In the genomic region with DNA sequence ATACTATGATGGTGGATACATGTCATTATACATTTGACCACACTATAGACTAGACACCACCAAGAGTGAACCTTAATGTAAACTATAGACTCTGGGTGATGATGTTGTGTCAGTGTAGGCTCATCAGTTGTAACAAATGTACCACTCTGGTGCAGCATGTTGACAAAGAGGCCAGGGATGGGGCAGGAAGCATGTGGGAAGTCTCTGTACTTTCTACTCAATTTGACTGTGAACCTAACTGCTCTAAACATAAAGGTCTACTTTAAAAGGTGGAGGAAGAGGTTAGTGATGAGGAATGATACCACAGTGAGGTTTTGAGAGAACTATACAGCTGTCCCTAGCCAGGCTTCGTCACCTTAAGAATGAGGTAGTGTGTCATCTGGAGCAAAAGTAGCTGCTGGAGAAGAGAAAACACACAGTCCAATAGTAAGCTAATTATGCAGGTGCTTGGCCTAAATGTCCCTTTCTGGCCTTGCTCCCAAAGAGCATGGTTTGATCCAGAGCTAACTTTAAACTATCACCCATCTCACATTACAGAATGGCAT, we compare ENCODE assay signal across 14 cellular contexts. TPM values are rescaled to one million over a fixed set of nuclear protein-coding genes. Genes with fewer than 3 reads are reported as not detected.
A peak's percentile ranks its signal among the peaks of the same experiment; 100 is the strongest.
DNase-seq lines count a peak whose midpoint lies in the region; ATAC-seq and TF ChIP-seq lines count a peak whose summit lies in the region.
"Had no signal": no experiment of that assay in that cellular context is flagged by ENCODE, and none has a peak within 500 bp of the region (broad histone marks: within the 10 kb centered on the region; RNA-seq: fewer than 3 reads in every experiment).

No MANE protein-coding gene starts in this region.

- H3K4me1 Mint-ChIP-seq in activated CD4-positive, alpha-beta memory T cell treated with anti-CD3 and anti-CD28 coated beads for 36 hours (ENCODE audit: low read depth): peaks cover 10% of the 10 kb centered on the region
- peaks cover 12% of the 10 kb centered on the region for H3K4me1 Mint-ChIP-seq in activated CD4-positive, alpha-beta memory T cell treated with anti-CD3 and anti-CD28 coated beads, Interleukin-2, amount 10 ng/mL, durations not matched to agents 7 days and 5 days
- peaks cover 5% of the 10 kb centered on the region for H3K4me1 Mint-ChIP-seq in WTC11

- H3K36me3 ChIP-seq in psoas muscle (ENCODE audit: insufficient read depth in 1 of 2, low read depth in 1 of 2): peaks cover 0 to 47% of the 10 kb centered on the region in 2 donors
- H3K36me3 ChIP-seq: uterus had no signal

- H3K9me3 Mint-ChIP-seq in activated CD4-positive, alpha-beta memory T cell treated with anti-CD3 and anti-CD28 coated beads for 36 hours: no peaks in the 10 kb centered on the region
- H3K9me3 Mint-ChIP-seq in activated CD4-positive, alpha-beta memory T cell treated with anti-CD3 and anti-CD28 coated beads, Interleukin-2, amount 10 ng/mL, durations not matched to agents 7 days and 5 days: no peaks in the 10 kb centered on the region
- H3K9me3 Mint-ChIP-seq in WTC11: no peaks in the 10 kb centered on the region

- H3K27ac ChIP-seq in psoas muscle: peak overlapping the region; percentile 9
- H3K27ac ChIP-seq: body of pancreas, uterus had no signal

- WGBS in psoas muscle, 3 donors: 30 to 38% (median 38%) methylated on average over 1 of the region's 1 CpG

- CTCF ChIA-PET in activated CD4-positive, alpha-beta memory T cell treated with anti-CD3 and anti-CD28 coated beads for 36 hours (lab: Charles Lee): interaction anchor here (0.6 to 0.8 kb wide), 4 partner anchors 28 to 134 kb away, joined by 3 to 4 read pairs (median 4); no protein-coding TSS in a partner anchor
- CTCF ChIA-PET in activated CD4-positive, alpha-beta memory T cell treated with anti-CD3 and anti-CD28 coated beads, Interleukin-2, amount 10 ng/mL, durations not matched to agents 7 days and 5 days (lab: Charles Lee): no interaction called here
- CTCF ChIA-PET in WTC11 (lab: Charles Lee): no interaction called here

- H3K4me3 Mint-ChIP-seq in activated CD4-positive, alpha-beta memory T cell treated with anti-CD3 and anti-CD28 coated beads for 36 hours: no peak overlapping the region
- H3K4me3 Mint-ChIP-seq in activated CD4-positive, alpha-beta memory T cell treated with anti-CD3 and anti-CD28 coated beads, Interleukin-2, amount 10 ng/mL, durations not matched to agents 7 days and 5 days: no peak overlapping the region
- H3K4me3 Mint-ChIP-seq in WTC11: no peak overlapping the region

- intact Hi-C loops in activated CD4-positive, alpha-beta memory T cell treated with anti-CD3 and anti-CD28 coated beads for 36 hours (cut with micrococcal nuclease): loop anchor here (1.0 to 5.0 kb wide), 5 partner anchors 44 to 113 kb away; a partner anchor contains a TSS
- intact Hi-C loops in psoas muscle (cut with DNase I): loop anchor here in 1 of 2 donors (5.0 kb wide), 1 partner anchor 94 kb away; no protein-coding TSS in a partner anchor

- H3K27ac Mint-ChIP-seq in activated CD4-positive, alpha-beta memory T cell treated with anti-CD3 and anti-CD28 coated beads for 36 hours: no peak overlapping the region
- H3K27ac Mint-ChIP-seq in activated CD4-positive, alpha-beta memory T cell treated with anti-CD3 and anti-CD28 coated beads, Interleukin-2, amount 10 ng/mL, durations not matched to agents 7 days and 5 days: no peak overlapping the region
- H3K27ac Mint-ChIP-seq in WTC11: no peak overlapping the region

- H3K9me3 ChIP-seq in psoas muscle: no peaks in the 10 kb centered on the region
- H3K9me3 ChIP-seq: body of pancreas, SK-N-SH, uterus had no signal

- peak; percentile 60 for DNase-seq in activated CD4-positive, alpha-beta memory T cell treated with anti-CD3 and anti-CD28 coated beads for 36 hours
- no peak for DNase-seq in activated CD4-positive, alpha-beta memory T cell treated with anti-CD3 and anti-CD28 coated beads, Interleukin-2, amount 10 ng/mL, durations not matched to agents 7 days and 5 days
- DNase-seq in psoas muscle: no peak
- DNase-seq in WTC11 (ENCODE audit: low spot score): no peak
- DNase-seq in NK-92 treated with Interleukin-12 subunit alpha and Interleukin-12 subunit beta, amount 100 ng/mL, for 24 hours (lab: John Stamatoyannopoulos, UW): no peak
- DNase-seq in T1000 (lab: John Stamatoyannopoulos, UW): no peak
- DNase-seq: ACHN, body of pancreas, DMS79, NCI-H524, SK-N-SH, uterus had no signal

- TF ChIP-seq CTCF in psoas muscle (IDR thresholded peaks at IDR 0.05) (no peak), WTC11 (IDR thresholded peaks at IDR 0.05) (no peak)

- ATAC-seq in GM21619 (IDR thresholded peaks at IDR 0.05; ENCODE audit: unreplicated experiment) (peak; percentile 72), HG03558 (IDR thresholded peaks at IDR 0.05; ENCODE audit: extremely low read depth, unreplicated experiment) (peak; percentile 68), psoas muscle (peak; percentile 47 to 71 (median 67)), WTC11 (no peak)
- ATAC-seq: body of pancreas had no signal

- H3K4me1 ChIP-seq in psoas muscle: peaks cover 8% of the 10 kb centered on the region
- H3K4me1 ChIP-seq: body of pancreas, uterus had no signal

- no peak overlapping the region for H3K4me3 ChIP-seq in psoas muscle
- H3K4me3 ChIP-seq: body of pancreas, uterus had no signal

- no peaks in the 10 kb centered on the region for H3K27me3 Mint-ChIP-seq in activated CD4-positive, alpha-beta memory T cell treated with anti-CD3 and anti-CD28 coated beads for 36 hours
- no peaks in the 10 kb centered on the region for H3K27me3 Mint-ChIP-seq in activated CD4-positive, alpha-beta memory T cell treated with anti-CD3 and anti-CD28 coated beads, Interleukin-2, amount 10 ng/mL, durations not matched to agents 7 days and 5 days
- H3K27me3 Mint-ChIP-seq in WTC11 (ENCODE audit: low read depth): no peaks in the 10 kb centered on the region

- H3K27me3 ChIP-seq in psoas muscle (ENCODE audit: insufficient read depth in 3 of 3, low read length in 2 of 3): no peaks in the 10 kb centered on the region
- H3K27me3 ChIP-seq: body of pancreas, uterus had no signal

- H3K36me3 Mint-ChIP-seq in activated CD4-positive, alpha-beta memory T cell treated with anti-CD3 and anti-CD28 coated beads for 36 hours: peaks cover 6% of the 10 kb centered on the region
- H3K36me3 Mint-ChIP-seq in activated CD4-positive, alpha-beta memory T cell treated with anti-CD3 and anti-CD28 coated beads, Interleukin-2, amount 10 ng/mL, durations not matched to agents 7 days and 5 days (ENCODE audit: low read depth): no peaks in the 10 kb centered on the region
- peaks cover 11% of the 10 kb centered on the region for H3K36me3 Mint-ChIP-seq in WTC11

- POLR2A ChIA-PET in activated CD4-positive, alpha-beta memory T cell treated with anti-CD3 and anti-CD28 coated beads for 36 hours (lab: Charles Lee): interaction anchor here (0.7 to 0.8 kb wide), 2 partner anchors 63 to 67 kb away, joined by 3 to 11 read pairs; no protein-coding TSS in a partner anchor
- POLR2A ChIA-PET in activated CD4-positive, alpha-beta memory T cell treated with anti-CD3 and anti-CD28 coated beads, Interleukin-2, amount 10 ng/mL, durations not matched to agents 7 days and 5 days (lab: Charles Lee): no interaction called here
- POLR2A ChIA-PET in WTC11 (lab: Charles Lee): no interaction called here

TF ChIP-seq in WTC11, 78 proteins besides CTCF, POLR2A, EP300 and RAD21 (continues in another document):
- TF ChIP-seq, protein P1, sequence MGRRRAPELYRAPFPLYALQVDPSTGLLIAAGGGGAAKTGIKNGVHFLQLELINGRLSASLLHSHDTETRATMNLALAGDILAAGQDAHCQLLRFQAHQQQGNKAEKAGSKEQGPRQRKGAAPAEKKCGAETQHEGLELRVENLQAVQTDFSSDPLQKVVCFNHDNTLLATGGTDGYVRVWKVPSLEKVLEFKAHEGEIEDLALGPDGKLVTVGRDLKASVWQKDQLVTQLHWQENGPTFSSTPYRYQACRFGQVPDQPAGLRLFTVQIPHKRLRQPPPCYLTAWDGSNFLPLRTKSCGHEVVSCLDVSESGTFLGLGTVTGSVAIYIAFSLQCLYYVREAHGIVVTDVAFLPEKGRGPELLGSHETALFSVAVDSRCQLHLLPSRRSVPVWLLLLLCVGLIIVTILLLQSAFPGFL (CRISPR knock-in tag; IDR thresholded peaks at IDR 0.05; ENCODE audit: borderline replicate concordance): no peak
- TF ChIP-seq, protein P2, sequence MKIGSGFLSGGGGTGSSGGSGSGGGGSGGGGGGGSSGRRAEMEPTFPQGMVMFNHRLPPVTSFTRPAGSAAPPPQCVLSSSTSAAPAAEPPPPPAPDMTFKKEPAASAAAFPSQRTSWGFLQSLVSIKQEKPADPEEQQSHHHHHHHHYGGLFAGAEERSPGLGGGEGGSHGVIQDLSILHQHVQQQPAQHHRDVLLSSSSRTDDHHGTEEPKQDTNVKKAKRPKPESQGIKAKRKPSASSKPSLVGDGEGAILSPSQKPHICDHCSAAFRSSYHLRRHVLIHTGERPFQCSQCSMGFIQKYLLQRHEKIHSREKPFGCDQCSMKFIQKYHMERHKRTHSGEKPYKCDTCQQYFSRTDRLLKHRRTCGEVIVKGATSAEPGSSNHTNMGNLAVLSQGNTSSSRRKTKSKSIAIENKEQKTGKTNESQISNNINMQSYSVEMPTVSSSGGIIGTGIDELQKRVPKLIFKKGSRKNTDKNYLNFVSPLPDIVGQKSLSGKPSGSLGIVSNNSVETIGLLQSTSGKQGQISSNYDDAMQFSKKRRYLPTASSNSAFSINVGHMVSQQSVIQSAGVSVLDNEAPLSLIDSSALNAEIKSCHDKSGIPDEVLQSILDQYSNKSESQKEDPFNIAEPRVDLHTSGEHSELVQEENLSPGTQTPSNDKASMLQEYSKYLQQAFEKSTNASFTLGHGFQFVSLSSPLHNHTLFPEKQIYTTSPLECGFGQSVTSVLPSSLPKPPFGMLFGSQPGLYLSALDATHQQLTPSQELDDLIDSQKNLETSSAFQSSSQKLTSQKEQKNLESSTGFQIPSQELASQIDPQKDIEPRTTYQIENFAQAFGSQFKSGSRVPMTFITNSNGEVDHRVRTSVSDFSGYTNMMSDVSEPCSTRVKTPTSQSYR (CRISPR knock-in tag; IDR thresholded peaks at IDR 0.05): no peak
- no peak for TF ChIP-seq JAZF1 (CRISPR knock-in tag; IDR thresholded peaks at IDR 0.05)
- TF ChIP-seq, protein P3, sequence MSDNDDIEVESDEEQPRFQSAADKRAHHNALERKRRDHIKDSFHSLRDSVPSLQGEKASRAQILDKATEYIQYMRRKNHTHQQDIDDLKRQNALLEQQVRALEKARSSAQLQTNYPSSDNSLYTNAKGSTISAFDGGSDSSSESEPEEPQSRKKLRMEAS (CRISPR knock-in tag; IDR thresholded peaks at IDR 0.05): no peak

RNA-seq across cellular contexts. Expression of a gene that starts 38.4 kb away (rescaled TPM):
- 10 to 100 TPM; 97.8 to 97.9 TPM for total RNA-seq in activated CD4-positive, alpha-beta memory T cell treated with anti-CD3 and anti-CD28 coated beads for 36 hours
- 10 to 100 TPM; 63.5 to 63.8 TPM for total RNA-seq in activated CD4-positive, alpha-beta memory T cell treated with anti-CD3 and anti-CD28 coated beads, Interleukin-2, amount 10 ng/mL, durations not matched to agents 7 days and 5 days
- total RNA-seq in psoas muscle: 100 to 1,000 TPM; 114 to 144 (median 130) TPM
- polyA plus RNA-seq in psoas muscle: 100 to 1,000 TPM in 1 of 3 donors, 10 to 100 TPM in 2; 85.2 to 138 (median 96.6) TPM
- 84.6 to 98.5 TPM (median 84.7 TPM) in 3 replicates for total RNA-seq in WTC11 (2021)
